ENCODE assay signal across 1 cellular context in the genomic region with DNA sequence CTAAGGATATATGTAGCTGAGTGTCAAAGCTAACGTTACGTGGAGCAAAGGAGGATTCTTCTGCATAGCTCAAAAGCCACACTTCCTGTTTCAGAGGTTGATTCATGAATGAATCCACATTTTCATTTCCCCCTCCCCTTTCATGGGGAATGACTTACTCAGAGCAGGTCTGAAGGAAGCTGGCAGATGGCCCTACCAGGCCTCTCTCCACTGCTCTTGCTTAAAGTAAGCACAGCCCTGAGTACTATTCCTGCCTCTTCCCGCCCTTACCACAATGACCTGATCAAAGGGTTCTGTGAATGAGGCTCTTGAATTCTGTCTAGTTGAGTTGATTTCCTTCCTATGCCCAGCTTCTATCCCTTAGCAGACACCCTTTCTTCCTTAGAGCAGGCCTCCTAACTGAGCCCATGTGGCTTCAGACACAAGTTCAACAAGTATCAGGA.
TF ChIP-seq lines count a peak whose summit lies in the region.

No MANE protein-coding gene starts in this region.

TF ChIP-seq in GM12878, 131 proteins besides CTCF, POLR2A, EP300 and RAD21 (continued from another document):
- TF ChIP-seq ZNF384 (IDR thresholded peaks at IDR 0.05; ENCODE audit: borderline replicate concordance, low read depth, low read length) (no peak), EED (IDR thresholded peaks at IDR 0.05; ENCODE audit: low read depth) (peak; percentile 71), SPI1 (IDR thresholded peaks at IDR 0.05; ENCODE audit: borderline replicate concordance, insufficient read depth, low read depth, low read length) (0 out of 2 replicates have a peak, but pooled peaks have one; percentile 55), SRF (IDR thresholded peaks at IDR 0.05; ENCODE audit: low read depth in 2 of 2, low read length in 2 of 2) (no peak), RUNX3 (IDR thresholded peaks at IDR 0.05; ENCODE audit: low read length) (peak; percentile 22; the same call in 1 of the 2 replicates)
